ENCODE assay signal across 7 cellular contexts in the genomic region with DNA sequence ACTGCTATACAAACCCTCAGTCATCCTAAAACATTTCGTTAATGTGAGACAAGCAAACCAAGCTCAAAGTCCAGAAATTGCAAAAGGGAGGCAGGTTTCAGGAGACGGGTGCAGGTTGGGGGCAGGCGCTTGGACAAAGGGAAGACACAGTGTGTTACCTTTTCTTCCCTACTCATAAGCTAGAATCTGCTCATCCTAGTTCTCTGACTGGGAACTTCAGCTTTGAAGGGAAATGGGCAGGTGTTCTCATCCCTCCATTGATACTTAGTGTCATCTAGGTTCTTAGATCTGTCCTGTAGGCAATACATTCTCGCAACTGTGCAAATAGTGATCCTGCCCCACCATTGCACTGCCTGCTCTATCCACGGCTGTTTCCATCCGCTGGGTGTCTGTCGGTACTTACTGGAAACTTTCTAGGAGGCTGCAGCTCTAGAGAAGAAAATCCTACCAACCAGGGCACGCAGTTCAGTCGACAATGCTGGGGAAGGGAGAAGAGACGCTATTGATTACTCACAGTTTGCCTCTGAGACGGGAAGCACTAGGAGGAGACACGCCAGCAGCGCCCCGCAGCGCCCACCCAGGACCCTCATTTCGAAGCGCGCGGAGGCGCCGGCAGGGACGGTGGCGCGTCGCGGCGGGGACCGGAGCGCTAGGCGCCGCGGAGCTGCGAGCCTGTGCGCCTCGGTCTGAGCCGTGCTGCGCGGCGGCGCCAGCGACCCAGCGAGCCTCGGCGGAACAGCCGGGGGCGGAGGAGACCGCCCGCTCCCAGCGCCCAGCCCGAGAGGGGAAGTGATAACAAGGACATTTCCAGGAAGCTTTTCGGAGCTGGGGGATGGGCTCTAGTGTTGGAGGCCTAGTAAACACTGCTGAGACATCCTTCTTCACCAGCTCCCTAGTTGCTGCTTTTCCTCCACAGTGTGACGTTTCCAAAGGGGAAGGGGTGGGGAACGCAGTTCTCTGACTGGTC. TPM values are rescaled to one million over a fixed set of nuclear protein-coding genes. Genes with fewer than 3 reads are reported as not detected.
DNase-seq lines count a peak whose midpoint lies in the region; ATAC-seq, FAIRE-seq and TF ChIP-seq lines count a peak whose summit lies in the region.

Gene PROS1, minus strand, starts transcription at position 737 of the 967 bp plus-strand sequence. Its CDS starts 147 bp downstream, at position 590.

- H3K27me3 ChIP-seq in bronchial epithelial cell (ENCODE audit: control insufficient read depth, insufficient read depth, low read length) = no peaks in the 10 kb centered on the region

- peak; percentile 55 for DNase-seq in GM13977 (ENCODE audit: low spot score)
- DNase-seq in NCI-H146 (lab: John Stamatoyannopoulos, UW) = peak; percentile 68
- DNase-seq in UCSD-AML1 (lab: John Stamatoyannopoulos, UW; ENCODE audit: unreplicated experiment) = peak; percentile 88
- DNase-seq in bronchial epithelial cell (ENCODE audit: low read depth) = peak; percentile 51
- DNase-seq in sciatic nerve (ENCODE audit: low spot score) = peak; percentile 93

- ATAC-seq in HG02852 (IDR thresholded peaks at IDR 0.05; ENCODE audit: unreplicated experiment) (peak; percentile 91), sciatic nerve (peak; percentile 97)

- FAIRE-seq in bronchial epithelial cell (lab: Jason Lieb, UNC) = no peak

- H3K4me3 ChIP-seq in bronchial epithelial cell (ENCODE audit: low read depth, low read length) (peak within 1 kb of the TSS; percentile 51), iPS-18c (ENCODE audit: insufficient read depth, low read depth, low read length) (peak within 1 kb of the TSS; percentile 60)

- in situ Hi-C loops in GM13977 (cut with MboI; ENCODE audit: low pct_unique_long_range_greater_than_20kb, low sequenced_read_pairs, unreplicated experiment) = no loop called here

- no peaks in the 10 kb centered on the region for H3K36me3 ChIP-seq in bronchial epithelial cell (ENCODE audit: control insufficient read depth, insufficient read depth, low read length)

- intact Hi-C loops in sciatic nerve (cut with DNase I) = no loop called here

- no peak for TF ChIP-seq CTCF in GM13977 (IDR thresholded peaks at IDR 0.05; ENCODE audit: extremely low read depth, insufficient read depth, missing control alignments)
- TF ChIP-seq CTCF in bronchial epithelial cell (IDR thresholded peaks at IDR 0.05; ENCODE audit: insufficient read depth, low read length, severe bottlenecking) = no peak

- no peaks in the 10 kb centered on the region for H3K9me3 ChIP-seq in iPS-18c (ENCODE audit: control insufficient read depth, insufficient read depth, low read length)

RNA-seq across cellular contexts. Expression of gene PROS1, which starts in this region (rescaled TPM):
- total RNA-seq in bronchial epithelial cell (4.2 and 6.0 TPM in 2 replicates), sciatic nerve (261 TPM)

Comparison
In these comparisons a context has a peak if more than half of its experiments do, and no peak if none do; other contexts are left out.
1. Peak in every context shown above with its lines: DNase-seq, ATAC-seq and H3K4me3 ChIP-seq.
2. RNA of gene PROS1 (total RNA-seq): 261 TPM in sciatic nerve (single experiment); 4.2 to 6.0 TPM in bronchial epithelial cell; every median in the first group is over 10 times any median in the second.